13 cellular contexts compared by ENCODE assay signal in genomic region chr5:156892223-156892622, GRCh38. TPM values are rescaled to one million over a fixed set of nuclear protein-coding genes. Genes with fewer than 3 reads are reported as not detected.
A peak's percentile ranks its signal among the peaks of the same experiment; 100 is the strongest.
DNase-seq lines count a peak whose midpoint lies in the region; ATAC-seq and TF ChIP-seq lines count a peak whose summit lies in the region.
"Had no signal": no experiment of that assay in that cellular context is flagged by ENCODE, and none has a peak within 500 bp of the region (broad histone marks: within the 10 kb centered on the region; RNA-seq: fewer than 3 reads in every experiment).

No MANE protein-coding gene starts in this region.

- peak overlapping the region; percentile 56 for H3K27ac Mint-ChIP-seq in T-helper 2 cell treated with Interferon-gamma antibody and Interleukin-4, amounts not matched to agents 5 μg/mL and 100 μg/mL, for 36 hours
- peak overlapping the region; percentile 28 for H3K27ac Mint-ChIP-seq in memory B cell
- H3K27ac Mint-ChIP-seq in osteocyte (ENCODE audit: unreplicated experiment): no peak overlapping the region

- no peak for ATAC-seq in memory B cell (ENCODE audit: low read depth)
- ATAC-seq: pancreas had no signal

- in situ Hi-C loops in GM13977 (cut with MboI; ENCODE audit: low pct_unique_long_range_greater_than_20kb, low sequenced_read_pairs, unreplicated experiment): no loop called here

- H3K36me3 Mint-ChIP-seq in T-helper 2 cell treated with Interferon-gamma antibody and Interleukin-4, amounts not matched to agents 5 μg/mL and 100 μg/mL, for 36 hours (ENCODE audit: low read depth): peaks cover 9% of the 10 kb centered on the region
- H3K36me3 Mint-ChIP-seq in memory B cell (peaks cover 3% of the 10 kb centered on the region), osteocyte (ENCODE audit: unreplicated experiment) (no peaks in the 10 kb centered on the region)

- H3K27me3 Mint-ChIP-seq in T-helper 2 cell treated with Interferon-gamma antibody and Interleukin-4, amounts not matched to agents 5 μg/mL and 100 μg/mL, for 36 hours (ENCODE audit: low read depth): no peaks in the 10 kb centered on the region
- H3K27me3 Mint-ChIP-seq in memory B cell: no peaks in the 10 kb centered on the region
- H3K27me3 Mint-ChIP-seq in osteocyte (ENCODE audit: unreplicated experiment): peaks cover 10% of the 10 kb centered on the region

- peak; percentile 33 for TF ChIP-seq CTCF in GM13977 (IDR thresholded peaks at IDR 0.05; ENCODE audit: extremely low read depth, insufficient read depth, missing control alignments)
- TF ChIP-seq CTCF in osteocyte (IDR thresholded peaks at IDR 0.05): no peak

- DNase-seq in NCI-H2196 (lab: John Stamatoyannopoulos, UW; ENCODE audit: unreplicated experiment) (peak; percentile 14), NCI-H2196 treated with DMSO at 0.1 percent for 48 hours (lab: John Stamatoyannopoulos, UW; ENCODE audit: unreplicated experiment) (no peak), GM13977 (ENCODE audit: low spot score) (no peak), memory B cell (ENCODE audit: low spot score in 2 of 2) (no peak), NCI-H226 (no peak), NCI-H510A treated with DMSO at 0.1 percent for 48 hours (lab: John Stamatoyannopoulos, UW) (no peak), osteocyte (ENCODE audit: extremely low spot score, unreplicated experiment) (no peak)
- no peak for DNase-seq in T-helper 2 cell treated with Interferon-gamma antibody and Interleukin-4, amounts not matched to agents 5 μg/mL and 100 μg/mL, for 36 hours (ENCODE audit: low spot score)
- DNase-seq: KG1; mesenchymal stem cell; NCI-H446; pancreas; stimulated activated CD8-positive, alpha-beta memory T cell treated with anti-CD3 and anti-CD28 coated beads, Interleukin-4, amount 100 ng/mL, for 48 hours had no signal

- peaks cover 37% of the 10 kb centered on the region for H3K4me1 Mint-ChIP-seq in T-helper 2 cell treated with Interferon-gamma antibody and Interleukin-4, amounts not matched to agents 5 μg/mL and 100 μg/mL, for 36 hours (ENCODE audit: low read depth)
- H3K4me1 Mint-ChIP-seq in memory B cell (peaks cover 17% of the 10 kb centered on the region), osteocyte (ENCODE audit: unreplicated experiment) (no peaks in the 10 kb centered on the region)

- peaks cover 11% of the 10 kb centered on the region for H3K9me3 Mint-ChIP-seq in T-helper 2 cell treated with Interferon-gamma antibody and Interleukin-4, amounts not matched to agents 5 μg/mL and 100 μg/mL, for 36 hours
- H3K9me3 Mint-ChIP-seq in memory B cell (peaks cover 2% of the 10 kb centered on the region), osteocyte (ENCODE audit: unreplicated experiment) (no peaks in the 10 kb centered on the region)

- peak overlapping the region; percentile 4 for H3K4me3 Mint-ChIP-seq in T-helper 2 cell treated with Interferon-gamma antibody and Interleukin-4, amounts not matched to agents 5 μg/mL and 100 μg/mL, for 36 hours
- H3K4me3 Mint-ChIP-seq in memory B cell: no peak overlapping the region
- no peak overlapping the region for H3K4me3 Mint-ChIP-seq in osteocyte (ENCODE audit: unreplicated experiment)

RNA-seq across cellular contexts. Expression of gene PPP1R2B, which starts 42.1 kb away (rescaled TPM):
- not detected in 2 replicates for total RNA-seq in osteocyte
